Comparison of ENCODE assay signal across 17 cellular contexts in genomic region chr6:3568396-3569082, GRCh38.
DNase-seq lines count a peak whose midpoint lies in the region; ATAC-seq and TF ChIP-seq lines count a peak whose summit lies in the region.
"Had no signal": no experiment of that assay in that cellular context is flagged by ENCODE, and none has a peak within 500 bp of the region (broad histone marks: within the 10 kb centered on the region; RNA-seq: fewer than 3 reads in every experiment).

No MANE protein-coding gene starts in this region.

- no peaks in the 10 kb centered on the region for H3K9me2 ChIP-seq in hepatocyte (replicated peaks; ENCODE audit: insufficient read depth)

- TF ChIP-seq CTCF in Caco-2 (IDR thresholded peaks at IDR 0.05; ENCODE audit: insufficient read depth in 1 of 2, low read depth in 1 of 2, low read length in 1 of 2, severe bottlenecking in 1 of 2, unreplicated experiment in 1 of 2) (no peak), hepatocyte (IDR thresholded peaks at IDR 0.05; ENCODE audit: poor library complexity) (no peak)

- no peaks in the 10 kb centered on the region for H3K27me3 Mint-ChIP-seq in Caco-2 (ENCODE audit: insufficient read depth, unreplicated experiment)
- H3K27me3 Mint-ChIP-seq: activated CD8-positive, alpha-beta T cell treated with anti-CD3 and anti-CD28 coated beads for 36 hours had no signal

- intact Hi-C loops in Caco-2 (cut with micrococcal nuclease; ENCODE audit: unreplicated experiment): loop anchor here (2.0 kb wide), 1 partner anchor 96 kb away; no protein-coding TSS in a partner anchor

- peaks cover 15% of the 10 kb centered on the region for H3K4me1 Mint-ChIP-seq in Caco-2 (ENCODE audit: low read depth, unreplicated experiment)

- no peak overlapping the region for H2AFZ ChIP-seq in hepatocyte
- H2AFZ ChIP-seq: PC-9 had no signal

- POLR2A ChIA-PET in Caco-2 (lab: Charles Lee): no interaction called here

- CTCF ChIA-PET in Caco-2 (lab: Charles Lee): interaction anchor here (0.9 kb wide), 1 partner anchor 410 kb away, joined by 3 read pairs; no protein-coding TSS in a partner anchor

- DNase-seq in Caco-2 (peak; percentile 41 to 50), M059J (ENCODE audit: low read depth) (peak; percentile 62), RPMI7951 (ENCODE audit: low read depth) (peak; percentile 60), hepatocyte (ENCODE audit: low spot score) (peak; percentile 22), A172 (ENCODE audit: low spot score) (no peak), HuH-7 (ENCODE audit: low spot score) (no peak)
- DNase-seq in stimulated activated CD4-positive, alpha-beta T cell treated with anti-CD3 and anti-CD28 coated beads, Interleukin-2, amount 100 ng/mL, for 48 hours: no peak
- DNase-seq: activated CD8-positive, alpha-beta T cell treated with anti-CD3 and anti-CD28 coated beads for 36 hours; adrenal gland; cortex of kidney; H9; heart right ventricle; MG63; PC-9 had no signal

- no peak overlapping the region for H3K4me2 ChIP-seq in hepatocyte
- H3K4me2 ChIP-seq: PC-9 had no signal

- BruUV-seq in Caco-2 (replicated peaks; lab: Mats Ljungman, UMichigan): no TSS peak

- H3K36me3 Mint-ChIP-seq in Caco-2 (ENCODE audit: insufficient read depth, unreplicated experiment): no peaks in the 10 kb centered on the region

- H3K4me1 ChIP-seq in Caco-2 (peaks cover 16% of the 10 kb centered on the region), hepatocyte (ENCODE audit: insufficient read depth) (peaks cover 11% of the 10 kb centered on the region)
- H3K4me1 ChIP-seq: adrenal gland, heart right ventricle had no signal

- H3K27ac Mint-ChIP-seq in Caco-2 (ENCODE audit: unreplicated experiment): no peak overlapping the region
- H3K27ac Mint-ChIP-seq: activated CD8-positive, alpha-beta T cell treated with anti-CD3 and anti-CD28 coated beads for 36 hours; activated T-helper 1 cell treated with anti-CD3 and anti-CD28 coated beads, Interleukin-12 subunit alpha, Interleukin-12 subunit beta, Interleukin-2, Interleukin-4 antibody, amounts not matched to agents 30 ng/mL and 10 ng/mL and 1 ng/mL, durations not matched to agents 14 hours and 24 hours and 36 hours; H9 had no signal

- H3K36me3 ChIP-seq in Caco-2 (ENCODE audit: control insufficient read depth, insufficient read depth, low read length) (no peaks in the 10 kb centered on the region), hepatocyte (replicated peaks; ENCODE audit: insufficient read depth, low read depth) (no peaks in the 10 kb centered on the region)
- H3K36me3 ChIP-seq: adrenal gland, heart right ventricle, MG63 had no signal

- ATAC-seq in GM19328 (IDR thresholded peaks at IDR 0.05; ENCODE audit: unreplicated experiment): no peak
- ATAC-seq: activated CD8-positive, alpha-beta T cell treated with anti-CD3 and anti-CD28 coated beads for 36 hours; heart right ventricle had no signal

- H3K4me3 ChIP-seq in Caco-2 (ENCODE audit: low read depth, low read length) (no peak overlapping the region), hepatocyte (no peak overlapping the region)
- H3K4me3 ChIP-seq: adrenal gland, heart right ventricle, MG63, PC-9 had no signal

- no peaks in the 10 kb centered on the region for H3K79me2 ChIP-seq in hepatocyte

- H3K27me3 ChIP-seq in Caco-2 (replicated peaks; ENCODE audit: control insufficient read depth, insufficient read depth, low read length) (no peaks in the 10 kb centered on the region), hepatocyte (no peaks in the 10 kb centered on the region)
- H3K27me3 ChIP-seq: adrenal gland, MG63 had no signal

- WGBS in hepatocyte (ENCODE audit: low lambda C conversion rate, missing lambda C conversion rate): 53% methylated on average over 7 of the region's 7 CpGs

- no peak overlapping the region for H3K4me3 Mint-ChIP-seq in Caco-2 (ENCODE audit: unreplicated experiment)
- H3K4me3 Mint-ChIP-seq: activated CD8-positive, alpha-beta T cell treated with anti-CD3 and anti-CD28 coated beads for 36 hours; activated T-helper 1 cell treated with anti-CD3 and anti-CD28 coated beads, Interleukin-12 subunit alpha, Interleukin-12 subunit beta, Interleukin-2, Interleukin-4 antibody, amounts not matched to agents 30 ng/mL and 10 ng/mL and 1 ng/mL, durations not matched to agents 14 hours and 24 hours and 36 hours; H9 had no signal

- no peak overlapping the region for H3K27ac ChIP-seq in hepatocyte
- H3K27ac ChIP-seq: adrenal gland, epithelial cell of prostate, heart right ventricle, PC-9 had no signal

- no peaks in the 10 kb centered on the region for H4K20me1 ChIP-seq in hepatocyte (ENCODE audit: insufficient read depth, poor library complexity, severe bottlenecking)

- peaks cover 5% of the 10 kb centered on the region for H3K9me3 Mint-ChIP-seq in Caco-2 (ENCODE audit: unreplicated experiment)
- H3K9me3 Mint-ChIP-seq: activated CD8-positive, alpha-beta T cell treated with anti-CD3 and anti-CD28 coated beads for 36 hours; activated T-helper 1 cell treated with anti-CD3 and anti-CD28 coated beads, Interleukin-12 subunit alpha, Interleukin-12 subunit beta, Interleukin-2, Interleukin-4 antibody, amounts not matched to agents 30 ng/mL and 10 ng/mL and 1 ng/mL, durations not matched to agents 14 hours and 24 hours and 36 hours; H9 had no signal

- no peaks in the 10 kb centered on the region for H3K9me3 ChIP-seq in Caco-2
- H3K9me3 ChIP-seq in hepatocyte (ENCODE audit: low read depth): no peaks in the 10 kb centered on the region
- H3K9me3 ChIP-seq: adrenal gland, MG63 had no signal

Comparison
In these comparisons a context has a peak if more than half of its experiments do, and no peak if none do; other contexts are left out.
1. DNase-seq: peak in Caco-2 (2 of 2), M059J (single experiment), RPMI7951 (single experiment) and hepatocyte (single experiment); none in stimulated activated CD4-positive, alpha-beta T cell treated with anti-CD3 and anti-CD28 coated beads, Interleukin-2, amount 100 ng/mL, for 48 hours (0 of 2), A172 (single experiment) and HuH-7 (single experiment).